ENCODE assay signal across 17 cellular contexts in the genomic region with DNA sequence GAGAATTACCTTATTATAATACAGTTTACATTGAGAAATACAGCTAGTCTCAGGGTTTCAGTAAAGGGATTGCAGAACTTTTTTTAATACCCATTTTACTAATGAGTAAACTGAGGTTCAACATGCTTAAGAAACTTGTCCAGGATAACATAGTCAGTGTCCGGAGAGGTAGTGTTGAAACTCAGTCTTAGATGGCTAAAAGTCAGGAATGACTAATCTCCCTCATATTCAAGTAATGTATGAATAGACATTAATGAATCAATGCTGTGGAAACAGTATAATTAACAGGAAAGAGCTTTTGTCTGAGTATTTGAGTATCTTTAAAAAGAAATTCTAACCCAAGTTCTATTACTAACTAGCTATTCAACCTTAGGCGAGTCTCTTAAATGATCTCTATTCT.
"Had no signal": no experiment of that assay in that cellular context is flagged by ENCODE, and none has a peak within 500 bp of the region (broad histone marks: within the 10 kb centered on the region; RNA-seq: fewer than 3 reads in every experiment).

No MANE protein-coding gene starts in this region.

- DNase-seq: activated CD4-positive, alpha-beta memory T cell treated with anti-CD3 and anti-CD28 coated beads, Interleukin-2, amount 10 ng/mL, durations not matched to agents 7 days and 5 days; activated CD4-positive, alpha-beta T cell treated with anti-CD3 and anti-CD28 coated beads for 1 hour; activated naive CD8-positive, alpha-beta T cell treated with anti-CD3 and anti-CD28 coated beads, Interleukin-2, amount 10 ng/mL, durations not matched to agents 7 days and 5 days; activated T-cell treated with anti-CD3 and anti-CD28 coated beads, Interleukin-2, amount 50 U/mL, for 72 hours; central memory CD4-positive, alpha-beta T cell; effector memory CD8-positive, alpha-beta T cell; kidney; nephron progenitor cell; spleen; stimulated activated CD4-positive, alpha-beta T cell treated with anti-CD3 and anti-CD28 coated beads, Interleukin-1b, Interleukin-23, amount 100 ng/mL, for 48 hours; T-helper 9 cell had no signal

- ATAC-seq: activated T-cell treated with anti-CD3 and anti-CD28 coated beads, Interleukin-2, amount 50 U/mL, for 72 hours; effector memory CD8-positive, alpha-beta T cell; gastroesophageal sphincter; sciatic nerve; stimulated activated memory B cell treated with anti-CD40 and anti-IgM and Interleukin-4, amounts not matched to agents 10 μg/mL and 1 μg/mL and 100 μg/mL, for 72 hours had no signal

- H3K27ac ChIP-seq: gastroesophageal sphincter, prostate gland, spleen, tibial nerve, vagina had no signal
